13 cellular contexts compared by ENCODE assay signal in genomic region chr1:6365047-6365446, GRCh38. TPM values are rescaled to one million over a fixed set of nuclear protein-coding genes. Genes with fewer than 3 reads are reported as not detected.
A peak's percentile ranks its signal among the peaks of the same experiment; 100 is the strongest.
DNase-seq lines count a peak whose midpoint lies in the region; ATAC-seq and TF ChIP-seq lines count a peak whose summit lies in the region.
"Had no signal": no experiment of that assay in that cellular context is flagged by ENCODE, and none has a peak within 500 bp of the region (broad histone marks: within the 10 kb centered on the region; RNA-seq: fewer than 3 reads in every experiment).

No MANE protein-coding gene starts in this region.

- no peaks in the 10 kb centered on the region for H3K36me3 ChIP-seq in suprapubic skin

- no peaks in the 10 kb centered on the region for H3K27me3 ChIP-seq in right cardiac atrium (ENCODE audit: control insufficient read depth, insufficient read depth)
- H3K27me3 ChIP-seq in suprapubic skin = no peaks in the 10 kb centered on the region

- ATAC-seq in GM21528 (IDR thresholded peaks at IDR 0.05; ENCODE audit: low FRiP score, unreplicated experiment) (no peak), right cardiac atrium (no peak)
- ATAC-seq: psoas muscle had no signal

- peaks cover 2% of the 10 kb centered on the region for H3K4me1 ChIP-seq in right cardiac atrium (ENCODE audit: control insufficient read depth, insufficient read depth, low read length)
- H3K4me1 ChIP-seq in suprapubic skin = peaks cover 39% of the 10 kb centered on the region
- H3K4me1 ChIP-seq: psoas muscle had no signal

- no peak for TF ChIP-seq EP300 in suprapubic skin (IDR thresholded peaks at IDR 0.05)

- H3K4me3 ChIP-seq in right cardiac atrium (ENCODE audit: low read length) (no peak overlapping the region), suprapubic skin (no peak overlapping the region)
- H3K4me3 ChIP-seq: psoas muscle had no signal

- TF ChIP-seq POLR2A in suprapubic skin (IDR thresholded peaks at IDR 0.05) = no peak

- H3K9me3 ChIP-seq in right cardiac atrium (ENCODE audit: control insufficient read depth, low read length) (no peaks in the 10 kb centered on the region), suprapubic skin (no peaks in the 10 kb centered on the region)
- H3K9me3 ChIP-seq: psoas muscle had no signal

- H3K27ac ChIP-seq in right cardiac atrium (ENCODE audit: low read length) = no peak overlapping the region
- H3K27ac ChIP-seq in suprapubic skin = no peak overlapping the region
- H3K27ac ChIP-seq: KMS-11, psoas muscle, WERI-Rb-1 had no signal

- TF ChIP-seq CTCF in suprapubic skin (IDR thresholded peaks at IDR 0.05) = no peak

- intact Hi-C loops in right cardiac atrium (cut with DNase I) = no loop called here

- WGBS in right cardiac atrium = 85% methylated on average over 5 of the region's 5 CpGs
- 46% methylated on average over 5 of the region's 5 CpGs for WGBS in suprapubic skin

- peak; percentile 52 for DNase-seq in stimulated activated CD4-positive, alpha-beta T cell treated with anti-CD3 and anti-CD28 coated beads, Interleukin-1b, Interleukin-23, amount 100 ng/mL, for 48 hours
- DNase-seq in stimulated activated CD4-positive, alpha-beta T cell treated with anti-CD3 and anti-CD28 coated beads, Interleukin-2, amount 100 ng/mL, for 48 hours = no peak
- peak; percentile 46 to 59 for DNase-seq in activated T-cell treated with anti-CD3 and anti-CD28 coated beads, Interleukin-2, amount 50 U/mL, for 48 hours
- DNase-seq in foreskin melanocyte (peak; percentile 49), NOMO-1 treated with DMSO at 0.1 percent for 48 hours (lab: John Stamatoyannopoulos, UW; ENCODE audit: unreplicated experiment) (no peak), right cardiac atrium (no peak), suprapubic skin (ENCODE audit: low spot score in 2 of 2) (no peak)
- DNase-seq: DMS79, HFFc6, psoas muscle, WERI-Rb-1 had no signal

RNA-seq across cellular contexts. Expression of gene ACOT7, which starts 28.5 kb away (rescaled TPM):
- 1 to 10 TPM; 5.9 to 9.5 (median 7.9) TPM for total RNA-seq in right cardiac atrium
- 7.5 TPM for polyA plus RNA-seq in right cardiac atrium
- 10 to 100 TPM in 3 of 4 donors, 1 to 10 TPM in 1; 8.4 to 40.5 (median 26.7) TPM for total RNA-seq in suprapubic skin

RNA-seq across cellular contexts. Expression of gene HES2, which starts 54.7 kb away (rescaled TPM):
- total RNA-seq in right cardiac atrium (under 1 TPM in 1 of 4 donors, not detected in 3; 0.17 TPM), suprapubic skin (10 to 100 TPM; 18.2 to 36.4 (median 24.9) TPM)
- polyA plus RNA-seq in right cardiac atrium = not detected

RNA-seq across cellular contexts. Expression of gene ESPN, which starts 59.5 kb away (rescaled TPM):
- total RNA-seq in right cardiac atrium (1 to 10 TPM in 2 of 4 donors, under 1 TPM in 2; 0.37 to 1.7 (median 0.84) TPM), suprapubic skin (10 to 100 TPM; 37.6 to 54.4 (median 48.8) TPM)
- 0.23 TPM for polyA plus RNA-seq in right cardiac atrium
- total RNA-seq: HFFc6, psoas muscle had no signal

Comparison
In these comparisons a context has a peak if more than half of its experiments do, and no peak if none do; other contexts are left out.
1. DNase-seq: peak in stimulated activated CD4-positive, alpha-beta T cell treated with anti-CD3 and anti-CD28 coated beads, Interleukin-1b, Interleukin-23, amount 100 ng/mL, for 48 hours (single experiment), activated T-cell treated with anti-CD3 and anti-CD28 coated beads, Interleukin-2, amount 50 U/mL, for 48 hours (2 of 2) and foreskin melanocyte (single experiment); none in stimulated activated CD4-positive, alpha-beta T cell treated with anti-CD3 and anti-CD28 coated beads, Interleukin-2, amount 100 ng/mL, for 48 hours (0 of 2), NOMO-1 treated with DMSO at 0.1 percent for 48 hours (single experiment), right cardiac atrium (0 of 3) and suprapubic skin (0 of 2).
2. RNA of gene HES2, which starts 54.7 kb away (total RNA-seq): 18.2 to 36.4 TPM in suprapubic skin; 0.17 TPM in right cardiac atrium; every median in the first group is over 10 times any median in the second.
3. RNA of gene ESPN, which starts 59.5 kb away (total RNA-seq): 37.6 to 54.4 TPM in suprapubic skin; 0.37 to 1.7 TPM in right cardiac atrium; every median in the first group is over 10 times any median in the second.